8 cellular contexts compared by ENCODE assay signal in genomic region chr6:138988469-138988834, GRCh38. TPM values are rescaled to one million over a fixed set of nuclear protein-coding genes. Genes with fewer than 3 reads are reported as not detected.
DNase-seq lines count a peak whose midpoint lies in the region; ATAC-seq and TF ChIP-seq lines count a peak whose summit lies in the region.

No MANE protein-coding gene starts in this region.

- no peaks in the 10 kb centered on the region for H3K9me3 ChIP-seq in mononuclear cell (ENCODE audit: low read depth, low read length)

- H3K9me3 Mint-ChIP-seq in IgD-negative memory B cell = peaks cover 2 to 7% (median 6%) of the 10 kb centered on the region in 3 donors

- H3K4me1 ChIP-seq in mononuclear cell (ENCODE audit: insufficient read depth, low read length) = peaks cover 36% of the 10 kb centered on the region

- H3K4me3 ChIP-seq in astrocyte of the cerebellum (ENCODE audit: low read depth, low read length) (peak overlapping the region; percentile 85), mononuclear cell (ENCODE audit: low read length) (peak overlapping the region; percentile 90)

- peaks cover 7 to 19% (median 14%) of the 10 kb centered on the region in 3 donors for H3K4me1 Mint-ChIP-seq in IgD-negative memory B cell

- in situ Hi-C loops in astrocyte of the cerebellum (cut with HindIII; ENCODE audit: low sequenced_read_pairs) = no loop called here

- peak; percentile 4 for ATAC-seq in GM19463 (IDR thresholded peaks at IDR 0.05; ENCODE audit: unreplicated experiment)
- no peak for ATAC-seq in HG03135 (IDR thresholded peaks at IDR 0.05; ENCODE audit: unreplicated experiment)

- H3K27me3 Mint-ChIP-seq in IgD-negative memory B cell = peaks cover 1% of the 10 kb centered on the region

- H3K27ac Mint-ChIP-seq in IgD-negative memory B cell = peak overlapping the region; percentile 74 to 94 (median 79)

- no peaks in the 10 kb centered on the region for H3K36me3 Mint-ChIP-seq in IgD-negative memory B cell

- H3K4me3 Mint-ChIP-seq in IgD-negative memory B cell = peak overlapping the region; percentile 82 to 95 (median 93)

- no peaks in the 10 kb centered on the region for H3K27me3 ChIP-seq in mononuclear cell (ENCODE audit: insufficient read depth, low read length)

- no peak for TF ChIP-seq CTCF in astrocyte of the cerebellum (IDR thresholded peaks at IDR 0.05; ENCODE audit: low read depth, low read length, missing control alignments)

- peak; percentile 36 for DNase-seq in COLO668 (lab: John Stamatoyannopoulos, UW; ENCODE audit: unreplicated experiment)
- DNase-seq in astrocyte of the cerebellum (ENCODE audit: low read depth) = no peak
- no peak for DNase-seq in RKO (ENCODE audit: low spot score)
- DNase-seq in SIG-M5 (lab: John Stamatoyannopoulos, UW) = no peak

RNA-seq across cellular contexts. Expression of gene REPS1, which starts 0.4 kb away (rescaled TPM):
- 22.0 TPM for polyA plus RNA-seq in IgD-negative memory B cell
- total RNA-seq in mononuclear cell = 62.8 TPM

RNA-seq across cellular contexts. Expression of gene ABRACL, which starts 40.1 kb away (rescaled TPM):
- 62.0 TPM for polyA plus RNA-seq in IgD-negative memory B cell
- 43.7 TPM for total RNA-seq in mononuclear cell
